In the genomic region with DNA sequence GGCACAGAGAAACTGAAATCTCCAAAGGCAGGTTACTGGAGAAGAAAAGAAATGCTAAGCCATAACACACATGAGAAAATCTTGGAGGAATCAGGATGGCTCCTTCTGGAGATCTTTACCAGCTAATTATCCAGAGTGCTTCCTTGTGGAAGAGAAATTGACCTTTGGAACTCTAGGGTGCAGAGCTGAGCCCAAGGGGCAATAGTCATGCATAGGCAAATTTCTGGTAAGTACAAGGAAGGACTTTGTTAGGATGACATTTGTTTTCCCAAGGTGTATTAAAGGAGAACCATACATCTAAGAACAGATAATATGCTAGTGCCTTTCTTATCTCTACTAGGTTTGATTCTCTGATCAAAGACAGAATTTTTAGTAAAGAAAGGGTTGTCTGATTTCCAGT, we compare ENCODE assay signal across 8 cellular contexts.
"Had no signal": no experiment of that assay in that cellular context is flagged by ENCODE, and none has a peak within 500 bp of the region (broad histone marks: within the 10 kb centered on the region; RNA-seq: fewer than 3 reads in every experiment).

No MANE protein-coding gene starts in this region.

- ATAC-seq: HepG2, K562 had no signal

- FAIRE-seq: HepG2, HTR-8/SVneo, K562 had no signal

- H3K36me3 Mint-ChIP-seq: IgD-negative memory B cell had no signal

- H3K4me3 Mint-ChIP-seq: IgD-negative memory B cell had no signal

- H3K4me3 ChIP-seq: K562 had no signal

- H3K9me3 Mint-ChIP-seq: IgD-negative memory B cell had no signal

- DNase-seq: IMR-90, KBM-7, KG1 had no signal

- H3K4me1 Mint-ChIP-seq: IgD-negative memory B cell had no signal

- H3K27ac ChIP-seq: HL-60 had no signal

- H3K27ac Mint-ChIP-seq: IgD-negative memory B cell had no signal
